ENCODE assay signal across 8 cellular contexts in the genomic region with DNA sequence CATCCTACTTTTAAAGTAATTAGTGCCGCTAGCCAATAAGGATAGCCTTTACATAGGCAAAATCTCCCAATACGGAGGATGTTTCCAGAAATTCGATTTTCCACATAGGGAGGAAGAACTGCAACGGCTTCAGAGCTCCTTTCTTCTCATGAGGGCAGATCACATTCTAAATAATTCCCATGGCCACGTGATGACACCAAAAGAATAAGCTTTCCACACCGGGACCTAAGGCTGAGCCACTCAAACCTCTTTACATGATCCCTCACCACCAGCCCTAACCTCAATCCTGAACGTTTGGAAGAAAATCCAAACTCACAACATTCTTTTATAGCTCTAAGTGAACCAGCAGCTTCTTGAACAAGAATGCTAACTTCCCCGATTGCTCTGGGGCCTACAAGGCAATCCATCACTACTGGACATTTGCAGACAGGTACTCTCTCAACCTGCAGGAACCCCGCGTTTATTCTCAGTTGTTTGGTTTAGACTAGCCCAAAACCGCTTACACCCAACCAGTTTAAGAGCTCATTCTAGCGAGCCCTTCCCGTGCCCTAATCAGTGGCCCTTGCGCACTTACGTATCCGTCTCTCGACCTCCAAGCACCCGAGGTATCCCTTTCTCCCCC. TPM values are rescaled to one million over a fixed set of nuclear protein-coding genes. Genes with fewer than 3 reads are reported as not detected.
A peak's percentile ranks its signal among the peaks of the same experiment; 100 is the strongest.
DNase-seq lines count a peak whose midpoint lies in the region; ATAC-seq, FAIRE-seq and TF ChIP-seq lines count a peak whose summit lies in the region.

No MANE protein-coding gene starts in this region.

- H2BK120ac ChIP-seq in mesenchymal stem cell (ENCODE audit: low read depth, low read length) = peak overlapping the region; percentile 39

- H3K23ac ChIP-seq in mesenchymal stem cell (ENCODE audit: low read length in 2 of 2) = peak overlapping the region in 1 of 2 experiments; percentile 83

- peak overlapping the region in 1 of 2 experiments; percentile 45 for H2BK12ac ChIP-seq in mesenchymal stem cell (ENCODE audit: low read length in 2 of 2)

- peaks cover 9% of the 10 kb centered on the region for H3K4me1 ChIP-seq in mesenchymal stem cell (ENCODE audit: control insufficient read depth, insufficient read depth, low read depth, low read length)
- H3K4me1 ChIP-seq in vagina = peaks cover 13% of the 10 kb centered on the region

- peak overlapping the region; percentile 80 to 92 for H3K18ac ChIP-seq in mesenchymal stem cell (ENCODE audit: low read depth in 1 of 2, low read length in 2 of 2)

- H3K79me1 ChIP-seq in mesenchymal stem cell (replicated peaks; ENCODE audit: low read length, poor library complexity, severe bottlenecking) = peaks cover 17% of the 10 kb centered on the region

- no peak for ATAC-seq in activated CD4-positive, alpha-beta T cell treated with anti-CD3 and anti-CD28 coated beads for 36 hours

- H3K4me2 ChIP-seq in mesenchymal stem cell (ENCODE audit: low read length, poor library complexity, severe bottlenecking) = peak overlapping the region; percentile 64

- H3K27ac ChIP-seq in mesenchymal stem cell (ENCODE audit: low read length, poor library complexity, severe bottlenecking) (peak overlapping the region; percentile 56), vagina (peak overlapping the region; percentile 83)

- no peaks in the 10 kb centered on the region for H3K9me3 Mint-ChIP-seq in activated CD4-positive, alpha-beta T cell treated with anti-CD3 and anti-CD28 coated beads for 36 hours (ENCODE audit: low read depth)

- peaks cover 36% of the 10 kb centered on the region for H3K4me1 Mint-ChIP-seq in activated CD4-positive, alpha-beta T cell treated with anti-CD3 and anti-CD28 coated beads for 36 hours

- H2AK5ac ChIP-seq in mesenchymal stem cell (ENCODE audit: low read length, severe bottlenecking) = no peak overlapping the region

- H3K36me3 ChIP-seq in bronchial epithelial cell (ENCODE audit: control insufficient read depth, insufficient read depth, low read length) (no peaks in the 10 kb centered on the region), mesenchymal stem cell (ENCODE audit: control insufficient read depth in 1 of 2, insufficient read depth in 2 of 2, low read depth in 1 of 2, low read length in 2 of 2) (peaks cover 0 to 15% of the 10 kb centered on the region in 2 experiments), vagina (no peaks in the 10 kb centered on the region)

- CTCF ChIA-PET in activated CD4-positive, alpha-beta T cell treated with anti-CD3 and anti-CD28 coated beads for 36 hours (lab: Charles Lee) = interaction anchor here (0.9 to 2.6 kb wide), 8 partner anchors 11 to 58 kb away, joined by 3 to 17 read pairs (median 5); a partner anchor contains a TSS

- DNase-seq in activated CD4-positive, alpha-beta T cell treated with anti-CD3 and anti-CD28 coated beads for 36 hours = no peak
- DNase-seq in activated CD4-positive, alpha-beta T cell treated with anti-CD3 and anti-CD28 coated beads, Interleukin-2, amount 50 U/mL, for 4 hours = no peak
- DNase-seq in NCI-H345 (lab: John Stamatoyannopoulos, UW) (peak; percentile 8), bronchial epithelial cell (ENCODE audit: low read depth) (peak; percentile 13), mesenchymal stem cell (peak; percentile 55), vagina (ENCODE audit: extremely low spot score in 2 of 2) (peak in 1 of 2 donors; percentile 88), DMS114 treated with DMSO at 0.1 percent for 48 hours (lab: John Stamatoyannopoulos, UW; ENCODE audit: unreplicated experiment) (no peak), cerebellum (ENCODE audit: low spot score) (no peak)

- H3K4me3 ChIP-seq in bronchial epithelial cell (ENCODE audit: low read depth, low read length) (peak overlapping the region; percentile 81), mesenchymal stem cell (ENCODE audit: insufficient read depth in 1 of 2, low read depth in 1 of 2, low read length in 2 of 2) (peak overlapping the region; percentile 90 to 94), vagina (peak overlapping the region; percentile 70 to 88)

- intact Hi-C loops in activated CD4-positive, alpha-beta T cell treated with anti-CD3 and anti-CD28 coated beads for 36 hours (cut with DNase I, micrococcal nuclease) = loop anchor here (1.0 to 10.0 kb wide), 8 partner anchors 41 to 1923 kb away; a partner anchor contains a TSS
- intact Hi-C loops in vagina (cut with DNase I) = no loop called here

- peak overlapping the region in 1 of 2 experiments; percentile 45 for H3K4ac ChIP-seq in mesenchymal stem cell (ENCODE audit: low read depth in 1 of 2, low read length in 2 of 2)

- H3K27me3 ChIP-seq in bronchial epithelial cell (ENCODE audit: control insufficient read depth, insufficient read depth, low read length) (no peaks in the 10 kb centered on the region), mesenchymal stem cell (ENCODE audit: control insufficient read depth in 1 of 2, insufficient read depth in 1 of 2, low read length in 2 of 2) (no peaks in the 10 kb centered on the region), vagina (no peaks in the 10 kb centered on the region)

- H2BK5ac ChIP-seq in mesenchymal stem cell (ENCODE audit: low read depth, low read length, poor library complexity, severe bottlenecking) = peak overlapping the region; percentile 35

- no peaks in the 10 kb centered on the region for H3K36me3 Mint-ChIP-seq in activated CD4-positive, alpha-beta T cell treated with anti-CD3 and anti-CD28 coated beads for 36 hours (ENCODE audit: low read depth)

- TF ChIP-seq POLR2A in vagina (IDR thresholded peaks at IDR 0.05) = no peak

- peak overlapping the region; percentile 93 for H3K9ac ChIP-seq in mesenchymal stem cell (ENCODE audit: low read length)

- peak; percentile 68 for FAIRE-seq in bronchial epithelial cell (lab: Jason Lieb, UNC)

- peak overlapping the region; percentile 59 for H4K8ac ChIP-seq in mesenchymal stem cell (ENCODE audit: low read length)

- peak overlapping the region in 1 of 2 experiments; percentile 57 for H3K14ac ChIP-seq in mesenchymal stem cell (ENCODE audit: low read length in 2 of 2)

- no peaks in the 10 kb centered on the region for H3K9me3 ChIP-seq in mesenchymal stem cell (ENCODE audit: control insufficient read depth, low read length)
- H3K9me3 ChIP-seq in vagina = no peaks in the 10 kb centered on the region

- no peak overlapping the region for H2BK15ac ChIP-seq in mesenchymal stem cell (ENCODE audit: low read depth, poor library complexity, severe bottlenecking)

- TF ChIP-seq CTCF in bronchial epithelial cell (IDR thresholded peaks at IDR 0.05; ENCODE audit: insufficient read depth, low read length, severe bottlenecking) (no peak), vagina (IDR thresholded peaks at IDR 0.05) (no peak)

- peak overlapping the region; percentile 70 for H3K27ac Mint-ChIP-seq in activated CD4-positive, alpha-beta T cell treated with anti-CD3 and anti-CD28 coated beads for 36 hours

- peak overlapping the region; percentile 86 for H3K4me3 Mint-ChIP-seq in activated CD4-positive, alpha-beta T cell treated with anti-CD3 and anti-CD28 coated beads for 36 hours

- POLR2A ChIA-PET in activated CD4-positive, alpha-beta T cell treated with anti-CD3 and anti-CD28 coated beads for 36 hours (lab: Charles Lee) = interaction anchor here (1.1 to 1.4 kb wide), 2 partner anchors 10 to 58 kb away, joined by 3 to 8 read pairs; a partner anchor contains a TSS

- peak overlapping the region; percentile 87 for H4K91ac ChIP-seq in mesenchymal stem cell (ENCODE audit: low read length)

- 12% methylated on average over 18 of the region's 18 CpGs for WGBS in mesenchymal stem cell

- H2AFZ ChIP-seq in mesenchymal stem cell (ENCODE audit: low read depth, low read length) = peak overlapping the region; percentile 55

- no peaks in the 10 kb centered on the region for H3K27me3 Mint-ChIP-seq in activated CD4-positive, alpha-beta T cell treated with anti-CD3 and anti-CD28 coated beads for 36 hours

RNA-seq across cellular contexts. Expression of a gene that starts 0.9 kb away (rescaled TPM):
- 10 to 100 TPM; 10.0 to 19.8 TPM for total RNA-seq in activated CD4-positive, alpha-beta T cell treated with anti-CD3 and anti-CD28 coated beads for 36 hours
- 26.2 and 31.9 TPM in 2 replicates for total RNA-seq in bronchial epithelial cell
- 25.3 TPM for polyA plus RNA-seq in mesenchymal stem cell (2013, experiment 1 of 2)
- polyA plus RNA-seq in mesenchymal stem cell (2013, experiment 2 of 2) = 24.3 TPM
- 41.3 TPM for total RNA-seq in vagina
- 57.9 TPM for total RNA-seq in cerebellum

RNA-seq across cellular contexts. Expression of a gene that starts 58.2 kb away (rescaled TPM):
- total RNA-seq in activated CD4-positive, alpha-beta T cell treated with anti-CD3 and anti-CD28 coated beads for 36 hours = 10 to 100 TPM; 48.7 to 51.4 TPM
- 18.7 and 25.2 TPM in 2 replicates for total RNA-seq in bronchial epithelial cell
- 23.3 TPM for polyA plus RNA-seq in mesenchymal stem cell (2013, experiment 1 of 2)
- polyA plus RNA-seq in mesenchymal stem cell (2013, experiment 2 of 2) = 23.0 TPM
- total RNA-seq in vagina = 21.4 TPM
- total RNA-seq in cerebellum = 36.1 TPM

Comparison
In these comparisons a context has a peak if more than half of its experiments do, and no peak if none do; other contexts are left out.
1. DNase-seq: peak in NCI-H345 (single experiment), bronchial epithelial cell (single experiment) and mesenchymal stem cell (single experiment); none in activated CD4-positive, alpha-beta T cell treated with anti-CD3 and anti-CD28 coated beads for 36 hours (single experiment), activated CD4-positive, alpha-beta T cell treated with anti-CD3 and anti-CD28 coated beads, Interleukin-2, amount 50 U/mL, for 4 hours (0 of 2), DMS114 treated with DMSO at 0.1 percent for 48 hours (single experiment) and cerebellum (single experiment).
2. Peak in every context shown above with its lines, with median percentiles within 50 percentile points of each other: H3K4me3 ChIP-seq.